Comparison of ENCODE assay signal across 19 cellular contexts in the genomic region with DNA sequence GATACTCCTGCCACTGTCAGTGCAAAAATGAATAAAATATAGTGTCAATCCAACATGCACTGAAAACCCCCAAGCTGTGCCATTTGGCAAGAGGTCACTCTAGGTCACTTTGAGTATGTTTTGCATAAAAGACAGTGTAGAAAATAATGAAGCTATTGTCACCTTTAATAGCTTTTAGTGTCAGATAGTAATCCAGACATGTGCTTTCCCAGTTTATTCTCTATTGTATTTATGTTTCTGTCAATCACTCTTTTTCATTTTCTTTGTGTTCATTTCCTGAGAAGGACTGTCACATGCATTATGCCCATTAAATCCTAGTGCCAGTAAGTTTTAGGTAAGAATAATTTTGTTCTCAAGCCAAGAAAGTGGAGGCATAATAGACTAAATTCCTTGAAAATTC.
"Had no signal": no experiment of that assay in that cellular context is flagged by ENCODE, and none has a peak within 500 bp of the region (broad histone marks: within the 10 kb centered on the region; RNA-seq: fewer than 3 reads in every experiment).

No MANE protein-coding gene starts in this region.

- H3K36me3 ChIP-seq: SJSA1 had no signal

- H3K27me3 ChIP-seq: SJSA1 had no signal

- H3K4me2 ChIP-seq: KMS-11 had no signal

- H3K9me3 ChIP-seq: SJSA1 had no signal

- H3K27ac ChIP-seq: HL-60, KMS-11, SJSA1, SK-N-MC had no signal

- H3K4me3 ChIP-seq: K562, SJSA1, SK-N-MC had no signal

- H3K4me1 ChIP-seq: SJSA1 had no signal

- DNase-seq: MM.1S, NCI-H1048, NCI-H1105 treated with DMSO at 0.1 percent for 48 hours, NCI-H1694, NCI-H187 treated with DMSO at 0.1 percent for 48 hours, NCI-H2081 treated with DMSO at 0.1 percent for 48 hours, NCI-H2171, NCI-H510A, NCI-H524 treated with DMSO at 0.1 percent for 48 hours, NCI-H774, Right ventricle myocardium superior, RPMI8226, SIG-M5, T-helper 2 cell had no signal

- ATAC-seq: K562 had no signal
